Comparison of ENCODE assay signal across 11 cellular contexts in genomic region chr9:87535817-87536539, GRCh38. TPM values are rescaled to one million over a fixed set of nuclear protein-coding genes. Genes with fewer than 3 reads are reported as not detected.
DNase-seq lines count a peak whose midpoint lies in the region; ATAC-seq and TF ChIP-seq lines count a peak whose summit lies in the region.
"Had no signal": no experiment of that assay in that cellular context is flagged by ENCODE, and none has a peak within 500 bp of the region (broad histone marks: within the 10 kb centered on the region; RNA-seq: fewer than 3 reads in every experiment).

No MANE protein-coding gene starts in this region.

- H2BK120ac ChIP-seq in H9 (ENCODE audit: low read depth, low read length, poor library complexity, severe bottlenecking), result no peak overlapping the region

- peaks cover 13% of the 10 kb centered on the region for H3K4me1 Mint-ChIP-seq in activated CD4-positive, alpha-beta T cell treated with anti-CD3 and anti-CD28 coated beads for 36 hours
- peaks cover 16 to 32% of the 10 kb centered on the region in 2 experiments for H3K4me1 Mint-ChIP-seq in H9

- H2BK12ac ChIP-seq in H9 (ENCODE audit: insufficient read length, low read depth, low read length), result no peak overlapping the region

- no peaks in the 10 kb centered on the region for H3K23me2 ChIP-seq in H9 (ENCODE audit: insufficient read length, low read depth, low read length, poor library complexity, severe bottlenecking)

- H2AFZ ChIP-seq in H9 (ENCODE audit: low read length) (no peak overlapping the region), OCI-LY7 (ENCODE audit: low read length) (peak overlapping the region; percentile 95)

- no peaks in the 10 kb centered on the region for H4K20me1 ChIP-seq in H9 (ENCODE audit: control insufficient read depth, insufficient read depth, insufficient read length)
- no peaks in the 10 kb centered on the region for H4K20me1 ChIP-seq in OCI-LY7 (ENCODE audit: insufficient read depth, low read length)

- no peaks in the 10 kb centered on the region for H3K27me3 ChIP-seq in H9 (ENCODE audit: insufficient read depth, low read length)
- H3K27me3 ChIP-seq: dorsolateral prefrontal cortex, SJSA1 had no signal

- no peak overlapping the region for H2BK5ac ChIP-seq in H9 (ENCODE audit: insufficient read length, low read length)

- H3K27ac Mint-ChIP-seq in activated CD4-positive, alpha-beta T cell treated with anti-CD3 and anti-CD28 coated beads for 36 hours, result peak overlapping the region; percentile 91
- peak overlapping the region; percentile 17 to 90 (median 74); a peak in 5 of 7 replicates for H3K27ac Mint-ChIP-seq in H9

- peaks cover 4% of the 10 kb centered on the region for H3K79me1 ChIP-seq in H9 (ENCODE audit: insufficient read depth, low read depth, low read length, poor library complexity, severe bottlenecking)

- WGBS in H9 (ENCODE audit: extremely low coverage, insufficient read length, low lambda C conversion rate), result no CpG with 5 or more reads among the region's 8 CpGs

- H3K79me2 ChIP-seq in H9 (ENCODE audit: insufficient read depth, low read length), result peaks cover 8% of the 10 kb centered on the region; the same call in 1 of the 2 replicates
- no peaks in the 10 kb centered on the region for H3K79me2 ChIP-seq in OCI-LY7 (ENCODE audit: insufficient read depth, low read depth, low read length)

- H3K18ac ChIP-seq in H9 (ENCODE audit: insufficient read length, low read depth, low read length), result no peak overlapping the region

- no peak overlapping the region for H3K27ac ChIP-seq in H9 (ENCODE audit: insufficient read length, low read depth, low read length)
- H3K27ac ChIP-seq in OCI-LY7 (ENCODE audit: low read depth, low read length, poor library complexity, severe bottlenecking), result peak overlapping the region; percentile 20
- H3K27ac ChIP-seq: dorsolateral prefrontal cortex, SJSA1 had no signal

- peak; percentile 69 for DNase-seq in activated CD4-positive, alpha-beta T cell treated with anti-CD3 and anti-CD28 coated beads for 36 hours
- DNase-seq in activated CD4-positive, alpha-beta T cell treated with anti-CD3 and anti-CD28 coated beads, Interleukin-2, amount 50 U/mL, for 4 hours, result no peak
- peak; percentile 15 for DNase-seq in H9
- peak; percentile 35 for DNase-seq in OCI-LY7 (ENCODE audit: low spot score)
- DNase-seq in stimulated activated CD4-positive, alpha-beta T cell treated with anti-CD3 and anti-CD28 coated beads, Interleukin-4, amount 100 ng/mL, for 24 hours, result peak; percentile 8
- DNase-seq in NK-92 treated with Interleukin-12 subunit alpha and Interleukin-12 subunit beta, amount 100 ng/mL, for 24 hours (lab: John Stamatoyannopoulos, UW), result no peak
- no peak for DNase-seq in NCI-H510A treated with DMSO at 0.1 percent for 48 hours (lab: John Stamatoyannopoulos, UW)
- DNase-seq in SIG-M5 (lab: John Stamatoyannopoulos, UW), result no peak
- DNase-seq: dorsolateral prefrontal cortex had no signal

- H3K9me3 ChIP-seq in H9 (ENCODE audit: control insufficient read depth, low read depth, low read length) (no peaks in the 10 kb centered on the region), OCI-LY7 (ENCODE audit: low read length) (no peaks in the 10 kb centered on the region)
- H3K9me3 ChIP-seq: A549, SJSA1 had no signal

- H3K23ac ChIP-seq in H9 (ENCODE audit: insufficient read length, low read depth, low read length), result no peak overlapping the region

- CTCF ChIA-PET in activated CD4-positive, alpha-beta T cell treated with anti-CD3 and anti-CD28 coated beads for 36 hours (lab: Charles Lee), result interaction anchor here (1.1 kb wide), 1 partner anchor 127 kb away, joined by 3 read pairs; no protein-coding TSS in a partner anchor
- CTCF ChIA-PET in OCI-LY7 (lab: Charles Lee; ENCODE audit: unreplicated experiment), result no interaction called here

- H3K4ac ChIP-seq in H9 (ENCODE audit: low read depth, low read length), result no peak overlapping the region

- no peaks in the 10 kb centered on the region for H3K9me2 ChIP-seq in OCI-LY7 (ENCODE audit: insufficient read depth, low read length)

- H3K4me3 Mint-ChIP-seq in activated CD4-positive, alpha-beta T cell treated with anti-CD3 and anti-CD28 coated beads for 36 hours, result peak overlapping the region; percentile 5
- no peak overlapping the region for H3K4me3 Mint-ChIP-seq in H9

- intact Hi-C loops in activated CD4-positive, alpha-beta T cell treated with anti-CD3 and anti-CD28 coated beads for 36 hours (cut with DNase I, micrococcal nuclease), result loop anchor here (1.0 to 5.0 kb wide), 6 partner anchors 35 to 941 kb away; no protein-coding TSS in a partner anchor
- intact Hi-C loops in OCI-LY7 (cut with micrococcal nuclease; ENCODE audit: unreplicated experiment), result no loop called here

- H3K9ac ChIP-seq in H9 (ENCODE audit: extremely low read depth, insufficient read length, low read length), result no peak overlapping the region

- peak; percentile 84 for ATAC-seq in activated CD4-positive, alpha-beta T cell treated with anti-CD3 and anti-CD28 coated beads for 36 hours
- ATAC-seq: A549 had no signal

- no TSS peak for BruUV-seq in OCI-LY7 (replicated peaks; lab: Mats Ljungman, UMichigan)

- no peak overlapping the region for H4K8ac ChIP-seq in H9 (replicated peaks; ENCODE audit: insufficient read length, low read depth, low read length)

- no peak overlapping the region for H3T11ph ChIP-seq in H9 (ENCODE audit: low read length)

- H3K4me2 ChIP-seq in H9 (ENCODE audit: insufficient read depth, insufficient read length, low read length) (no peak overlapping the region), OCI-LY7 (ENCODE audit: low read length) (peak overlapping the region; percentile 41; the same call in 1 of the 2 replicates)
- H3K4me2 ChIP-seq: A549 had no signal

- no peak overlapping the region for H2BK15ac ChIP-seq in H9 (ENCODE audit: low read depth, low read length)

- no peaks in the 10 kb centered on the region for H3K36me3 Mint-ChIP-seq in activated CD4-positive, alpha-beta T cell treated with anti-CD3 and anti-CD28 coated beads for 36 hours (ENCODE audit: low read depth)
- H3K36me3 Mint-ChIP-seq in H9 (ENCODE audit: insufficient read depth in 1 of 3, low read depth in 3 of 3), result peaks cover 3 to 12% (median 6%) of the 10 kb centered on the region in 3 experiments; a peak in 6 of 7 replicates

- peaks cover 9% of the 10 kb centered on the region; the same call in 1 of the 2 replicates for H3K4me1 ChIP-seq in H9 (ENCODE audit: insufficient read depth, low read length)
- H3K4me1 ChIP-seq in OCI-LY7 (ENCODE audit: insufficient read depth, low read length, poor library complexity, severe bottlenecking), result peaks cover 20% of the 10 kb centered on the region

- H3K9me3 Mint-ChIP-seq in activated CD4-positive, alpha-beta T cell treated with anti-CD3 and anti-CD28 coated beads for 36 hours (ENCODE audit: low read depth), result no peaks in the 10 kb centered on the region
- no peaks in the 10 kb centered on the region for H3K9me3 Mint-ChIP-seq in H9

- no peak overlapping the region for H3K14ac ChIP-seq in H9 (ENCODE audit: insufficient read depth, low read length)

- H3K27me3 Mint-ChIP-seq in activated CD4-positive, alpha-beta T cell treated with anti-CD3 and anti-CD28 coated beads for 36 hours, result no peaks in the 10 kb centered on the region
- no peaks in the 10 kb centered on the region for H3K27me3 Mint-ChIP-seq in H9 (ENCODE audit: low read depth)

- H3K4me3 ChIP-seq in OCI-LY7 (ENCODE audit: low read depth, low read length, poor library complexity, severe bottlenecking), result no peak overlapping the region
- H3K4me3 ChIP-seq: A549, dorsolateral prefrontal cortex, SJSA1 had no signal

- H3K36me3 ChIP-seq in OCI-LY7 (ENCODE audit: insufficient read depth, low read length), result no peaks in the 10 kb centered on the region

- H2AK5ac ChIP-seq in H9 (ENCODE audit: insufficient read length, low read length), result no peak overlapping the region

- POLR2A ChIA-PET in activated CD4-positive, alpha-beta T cell treated with anti-CD3 and anti-CD28 coated beads for 36 hours (lab: Charles Lee), result interaction anchor here (1.4 to 2.1 kb wide), 2 partner anchors 72 to 162 kb away, joined by 8 to 9 read pairs; no protein-coding TSS in a partner anchor
- POLR2A ChIA-PET in OCI-LY7 (lab: Charles Lee), result interaction anchor here (0.7 to 1.6 kb wide), 7 partner anchors 9 to 985 kb away, joined by 3 to 8 read pairs (median 4); no protein-coding TSS in a partner anchor

- H4K5ac ChIP-seq in H9 (ENCODE audit: insufficient read length, low read depth, low read length), result no peak overlapping the region

- H2BK20ac ChIP-seq in H9 (ENCODE audit: low read depth, low read length, poor library complexity, severe bottlenecking), result no peak overlapping the region

- H3K56ac ChIP-seq in H9 (ENCODE audit: insufficient read length, low read depth, low read length), result no peak overlapping the region

- no peak for TF ChIP-seq CTCF in H9 (conservative IDR thresholded peaks at IDR 0.05)
- TF ChIP-seq CTCF in OCI-LY7 (conservative IDR thresholded peaks at IDR 0.05; ENCODE audit: low read length), result no peak

- no peak overlapping the region for H4K91ac ChIP-seq in H9 (ENCODE audit: insufficient read length, low read depth, low read length)

RNA-seq across cellular contexts. Expression of gene DAPK1, which starts 38.3 kb away (rescaled TPM):
- 1 to 10 TPM; 3.9 to 5.6 TPM for total RNA-seq in activated CD4-positive, alpha-beta T cell treated with anti-CD3 and anti-CD28 coated beads for 36 hours
- total RNA-seq in H9 (2021) (78.3 and 79.4 TPM in 2 replicates), OCI-LY7 (2022) (2.8 and 3.5 TPM in 2 replicates)
- 0.18 and 0.25 TPM in 2 replicates for total RNA-seq in OCI-LY7 (2014; rRNA removed; shearing (Covaris generic))

Comparison
In these comparisons a context has a peak if more than half of its experiments do, and no peak if none do; other contexts are left out.
1. DNase-seq: peak in activated CD4-positive, alpha-beta T cell treated with anti-CD3 and anti-CD28 coated beads for 36 hours (single experiment), H9 (single experiment), OCI-LY7 (single experiment) and stimulated activated CD4-positive, alpha-beta T cell treated with anti-CD3 and anti-CD28 coated beads, Interleukin-4, amount 100 ng/mL, for 24 hours (single experiment); none in activated CD4-positive, alpha-beta T cell treated with anti-CD3 and anti-CD28 coated beads, Interleukin-2, amount 50 U/mL, for 4 hours (0 of 2), NK-92 treated with Interleukin-12 subunit alpha and Interleukin-12 subunit beta, amount 100 ng/mL, for 24 hours (single experiment), NCI-H510A treated with DMSO at 0.1 percent for 48 hours (single experiment) and SIG-M5 (single experiment).
2. RNA of gene DAPK1, which starts 38.3 kb away (total RNA-seq): 78.3 to 79.4 TPM in H9; 3.9 to 5.6 TPM in activated CD4-positive, alpha-beta T cell treated with anti-CD3 and anti-CD28 coated beads for 36 hours and 0.18 to 3.5 TPM in OCI-LY7; every median in the first group is over 10 times any median in the second.